ENCODE assay signal across 9 cellular contexts in the genomic region with DNA sequence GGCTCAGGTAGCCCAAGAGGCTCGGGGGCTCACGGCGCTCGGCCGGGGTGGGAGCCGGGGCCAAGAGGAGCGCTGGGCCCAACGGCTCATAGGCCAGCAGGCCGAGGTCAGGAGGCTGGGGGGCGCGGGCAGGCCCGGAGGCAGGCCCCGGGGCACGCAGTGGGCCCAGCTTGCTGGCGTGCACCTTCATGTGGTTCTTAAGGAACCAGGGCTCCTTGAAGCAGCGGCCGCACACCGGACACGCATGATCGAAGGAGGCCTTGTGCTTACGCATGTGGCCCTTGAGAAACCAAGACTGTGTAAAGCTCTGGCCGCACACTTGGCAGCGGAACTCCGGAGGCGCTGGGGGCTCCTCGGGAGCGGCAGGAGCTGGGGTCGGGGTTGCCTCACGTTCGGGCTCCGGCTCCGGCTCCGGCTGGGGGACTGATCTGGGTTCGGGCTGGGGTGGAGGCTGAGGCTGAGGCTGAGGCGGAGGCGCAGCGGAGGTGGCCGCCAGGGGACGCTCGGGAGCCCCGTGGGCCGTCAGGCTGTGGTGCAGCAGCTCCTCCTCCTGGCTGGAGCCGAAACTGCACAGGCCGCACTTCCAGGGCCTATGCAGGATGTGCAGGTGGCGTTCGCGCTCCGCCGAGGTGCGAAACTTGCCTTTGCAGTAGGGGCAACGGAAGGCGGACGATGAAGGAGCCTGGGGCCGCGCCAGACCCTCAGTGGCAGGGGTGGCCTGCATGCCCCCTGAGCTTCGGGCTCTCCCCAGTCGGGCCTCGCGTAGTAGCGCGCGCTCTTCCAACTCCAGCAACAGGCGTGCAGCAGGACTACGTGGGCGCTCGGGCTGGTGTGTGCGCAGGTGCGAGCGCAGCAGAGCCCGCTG. TPM values are rescaled to one million over a fixed set of nuclear protein-coding genes. Genes with fewer than 3 reads are reported as not detected.
DNase-seq lines count a peak whose midpoint lies in the region; ATAC-seq and TF ChIP-seq lines count a peak whose summit lies in the region.
"Had no signal": no experiment of that assay in that cellular context is flagged by ENCODE, and none has a peak within 500 bp of the region (broad histone marks: within the 10 kb centered on the region; RNA-seq: fewer than 3 reads in every experiment).

No MANE protein-coding gene starts in this region.

- peak; percentile 100 for TF ChIP-seq CTCF in CD14-positive monocyte (IDR thresholded peaks at IDR 0.05)
- peak; percentile 99 for TF ChIP-seq CTCF in RWPE2 (IDR thresholded peaks at IDR 0.05; ENCODE audit: poor library complexity, severe bottlenecking)
- peak; percentile 100 for TF ChIP-seq CTCF in gastroesophageal sphincter (IDR thresholded peaks at IDR 0.05)
- peak; percentile 100 for TF ChIP-seq CTCF in parathyroid adenoma (IDR thresholded peaks at IDR 0.05)
- peak; percentile 100 for TF ChIP-seq CTCF in upper lobe of left lung (IDR thresholded peaks at IDR 0.05)

- H3K4me2 ChIP-seq in parathyroid adenoma (ENCODE audit: low read length) = no peak overlapping the region

- peaks cover 19% of the 10 kb centered on the region for H3K36me3 ChIP-seq in RWPE2 (ENCODE audit: low read depth)
- peaks cover 0 to 59% of the 10 kb centered on the region in 2 donors for H3K36me3 ChIP-seq in gastroesophageal sphincter
- H3K36me3 ChIP-seq in parathyroid adenoma (ENCODE audit: control insufficient read depth, insufficient read depth, low read length) = no peaks in the 10 kb centered on the region
- H3K36me3 ChIP-seq in upper lobe of left lung = peaks cover 6 to 49% (median 33%) of the 10 kb centered on the region in 4 donors

- no peaks in the 10 kb centered on the region for H3K27me3 ChIP-seq in RWPE2 (ENCODE audit: insufficient read depth, poor library complexity, severe bottlenecking)
- no peaks in the 10 kb centered on the region for H3K27me3 ChIP-seq in gastroesophageal sphincter
- H3K27me3 ChIP-seq in parathyroid adenoma (ENCODE audit: control insufficient read depth, insufficient read depth, low read length) = no peaks in the 10 kb centered on the region
- no peaks in the 10 kb centered on the region for H3K27me3 ChIP-seq in upper lobe of left lung

- no peaks in the 10 kb centered on the region for H3K9me3 ChIP-seq in RWPE2 (ENCODE audit: severe bottlenecking)
- H3K9me3 ChIP-seq in gastroesophageal sphincter = no peaks in the 10 kb centered on the region
- no peaks in the 10 kb centered on the region for H3K9me3 ChIP-seq in parathyroid adenoma (ENCODE audit: control insufficient read depth, low read length)
- H3K9me3 ChIP-seq in upper lobe of left lung = no peaks in the 10 kb centered on the region

- H3K4me3 ChIP-seq in RWPE2 (ENCODE audit: severe bottlenecking) (no peak overlapping the region), gastroesophageal sphincter (no peak overlapping the region), parathyroid adenoma (ENCODE audit: low read depth, low read length) (no peak overlapping the region), upper lobe of left lung (no peak overlapping the region)

- peaks cover 2 to 4% (median 2%) of the 10 kb centered on the region in 3 donors for H3K27me3 Mint-ChIP-seq in CD14-positive monocyte (ENCODE audit: low read depth in 3 of 3)
- H3K27me3 Mint-ChIP-seq: activated naive CD8-positive, alpha-beta T cell had no signal

- peak overlapping the region in 2 of 7 donors; percentile 15 to 84 for H3K27ac Mint-ChIP-seq in CD14-positive monocyte
- H3K27ac Mint-ChIP-seq: activated naive CD8-positive, alpha-beta T cell had no signal

- H3K4me1 Mint-ChIP-seq in CD14-positive monocyte = peaks cover 21% of the 10 kb centered on the region

- no peak overlapping the region for H2AFZ ChIP-seq in parathyroid adenoma

- TF ChIP-seq EP300 in gastroesophageal sphincter (IDR thresholded peaks at IDR 0.05) = no peak
- no peak for TF ChIP-seq EP300 in upper lobe of left lung (IDR thresholded peaks at IDR 0.05)

- ATAC-seq in HG03378 (IDR thresholded peaks at IDR 0.05; ENCODE audit: unreplicated experiment) = peak; percentile 53
- ATAC-seq in RWPE2 (ENCODE audit: low read depth) = peak; percentile 71
- peak; percentile 84 for ATAC-seq in gastroesophageal sphincter
- ATAC-seq in upper lobe of left lung (ENCODE audit: low FRiP score in 2 of 2) = peak; percentile 95

- no peak overlapping the region for H3K9ac ChIP-seq in parathyroid adenoma

- H3K27ac ChIP-seq in RWPE2 (ENCODE audit: poor library complexity, severe bottlenecking) = no peak overlapping the region
- H3K27ac ChIP-seq in gastroesophageal sphincter = peak overlapping the region in 3 of 4 donors; percentile 59
- peak overlapping the region; percentile 71 for H3K27ac ChIP-seq in parathyroid adenoma
- peak overlapping the region in 1 of 4 donors; percentile 36 for H3K27ac ChIP-seq in upper lobe of left lung

- no peak overlapping the region for H3K4me3 Mint-ChIP-seq in CD14-positive monocyte
- H3K4me3 Mint-ChIP-seq: activated naive CD8-positive, alpha-beta T cell had no signal

- peaks cover 19 to 37% of the 10 kb centered on the region in 2 donors for H3K36me3 Mint-ChIP-seq in CD14-positive monocyte

- peak; percentile 85 for DNase-seq in CD14-positive monocyte (ENCODE audit: low spot score)
- peak; percentile 96 for DNase-seq in GM19238 (ENCODE audit: insufficient read length, low spot score)
- DNase-seq in RWPE2 (ENCODE audit: low spot score) = no peak
- DNase-seq in activated effector memory CD4-positive, alpha-beta T cell treated with anti-CD3 and anti-CD28 coated beads, Interleukin-2, amount 50 U/mL, for 16 hours = peak; percentile 96
- DNase-seq in upper lobe of left lung = peak; percentile 90 to 98

- peaks cover 10% of the 10 kb centered on the region for H3K79me2 ChIP-seq in parathyroid adenoma

- no peak for TF ChIP-seq POLR2A in gastroesophageal sphincter (IDR thresholded peaks at IDR 0.05)
- peak in 1 of 4 donors; percentile 16 for TF ChIP-seq POLR2A in upper lobe of left lung (IDR thresholded peaks at IDR 0.05)

- 53% methylated on average over 3 of the region's 70 CpGs; no CpG with 5 or more reads in 1 of the 2 donors for WGBS in gastroesophageal sphincter (ENCODE audit: low coverage in 1 of 2), 2 donors
- WGBS in upper lobe of left lung, 2 donors = 65 to 67% methylated on average over 25 to 46 of the region's 70 CpGs

- intact Hi-C loops in CD14-positive monocyte (cut with micrococcal nuclease) = loop anchor here (1.0 to 10.0 kb wide), 4 partner anchors 14 to 408 kb away; a partner anchor contains a TSS

- H3K4me1 ChIP-seq in RWPE2 (ENCODE audit: insufficient read depth, poor library complexity, severe bottlenecking) (no peaks in the 10 kb centered on the region), gastroesophageal sphincter (peaks cover 0 to 65% (median 16%) of the 10 kb centered on the region in 3 donors), parathyroid adenoma (peaks cover 34% of the 10 kb centered on the region), upper lobe of left lung (peaks cover 11 to 37% (median 21%) of the 10 kb centered on the region in 4 donors)

- H3K9me3 Mint-ChIP-seq in CD14-positive monocyte = peaks cover 0 to 4% (median 0%) of the 10 kb centered on the region in 7 donors

RNA-seq across cellular contexts. Expression of a gene that starts 6.1 kb away (rescaled TPM):
- under 1 TPM; 0.49 to 0.68 TPM for polyA plus RNA-seq in CD14-positive monocyte
- 100 to 1,000 TPM in 1 of 4 donors, 10 to 100 TPM in 3; 42.5 to 112 (median 77.4) TPM for total RNA-seq in gastroesophageal sphincter
- 10 to 100 TPM; 46.1 to 97.5 (median 56.3) TPM for total RNA-seq in upper lobe of left lung

RNA-seq across cellular contexts. Expression of a gene that starts 8.5 kb away (rescaled TPM):
- polyA plus RNA-seq in CD14-positive monocyte = not detected
- under 1 TPM in 1 of 4 donors, not detected in 3; 0.94 TPM for total RNA-seq in gastroesophageal sphincter
- 1 to 10 TPM in 2 of 6 donors, under 1 TPM in 1, not detected in 3; 0.94 to 3.4 (median 1.4) TPM for total RNA-seq in upper lobe of left lung

RNA-seq across cellular contexts. Expression of a gene that starts 22.3 kb away (rescaled TPM):
- 10 to 100 TPM; 12.1 to 15.3 TPM for polyA plus RNA-seq in CD14-positive monocyte
- total RNA-seq in gastroesophageal sphincter (10 to 100 TPM; 18.6 to 37.6 (median 26.8) TPM), upper lobe of left lung (10 to 100 TPM; 24.8 to 74.4 (median 36.0) TPM)

RNA-seq across cellular contexts. Expression of a gene that starts 34.8 kb away (rescaled TPM):
- not detected for polyA plus RNA-seq in CD14-positive monocyte
- not detected for total RNA-seq in gastroesophageal sphincter
- not detected for total RNA-seq in upper lobe of left lung

RNA-seq across cellular contexts. Expression of a gene that starts 50.2 kb away (rescaled TPM):
- polyA plus RNA-seq in CD14-positive monocyte = not detected
- under 1 TPM in 1 of 4 donors, not detected in 3; 0.23 TPM for total RNA-seq in gastroesophageal sphincter
- total RNA-seq in upper lobe of left lung = not detected
